Comparison of ENCODE assay signal across 8 cellular contexts in genomic region chr15:93028632-93029612, GRCh38.
A peak's percentile ranks its signal among the peaks of the same experiment; 100 is the strongest.
DNase-seq lines count a peak whose midpoint lies in the region; ATAC-seq and TF ChIP-seq lines count a peak whose summit lies in the region.

No MANE protein-coding gene starts in this region.

- intact Hi-C loops in right lobe of liver (cut with DNase I): no loop called here

- no peak for TF ChIP-seq CTCF in choroid plexus epithelial cell (conservative IDR thresholded peaks at IDR 0.05; ENCODE audit: low read depth, low read length)
- no peak for TF ChIP-seq CTCF in right lobe of liver (IDR thresholded peaks at IDR 0.05)

- ATAC-seq in right lobe of liver (peak; percentile 60 to 80 (median 78)), GM19351 (IDR thresholded peaks at IDR 0.05; ENCODE audit: unreplicated experiment) (no peak), GM21529 (IDR thresholded peaks at IDR 0.05; ENCODE audit: unreplicated experiment) (no peak)

- DNase-seq in ELR (ENCODE audit: low read depth): peak; percentile 49
- DNase-seq in NOMO-1 treated with DMSO at 0.1 percent for 48 hours (lab: John Stamatoyannopoulos, UW; ENCODE audit: unreplicated experiment): peak; percentile 96
- DNase-seq in choroid plexus epithelial cell (ENCODE audit: low read depth): peak; percentile 81
- DNase-seq in right lobe of liver: peak; percentile 84 to 93 (median 93)
- DNase-seq in substantia nigra (lab: John Stamatoyannopoulos, UW): peak in 43 of 49 donors; percentile 13 to 92 (median 65)
- no peak for DNase-seq in NCI-H510A (lab: John Stamatoyannopoulos, UW)

- peaks cover 0 to 46% (median 19%) of the 10 kb centered on the region in 4 donors for H3K4me1 ChIP-seq in right lobe of liver

- TF ChIP-seq POLR2A in right lobe of liver (IDR thresholded peaks at IDR 0.05): no peak

- H3K9me3 ChIP-seq in right lobe of liver: no peaks in the 10 kb centered on the region

- peaks cover 0 to 26% (median 9%) of the 10 kb centered on the region in 4 donors for H3K36me3 ChIP-seq in right lobe of liver

- H3K4me3 ChIP-seq in choroid plexus epithelial cell (ENCODE audit: low read depth, low read length) (no peak overlapping the region), right lobe of liver (no peak overlapping the region)

- 23% methylated on average over 18 of the region's 30 CpGs for WGBS in right lobe of liver (ENCODE audit: insufficient coverage, low coverage, low lambda C conversion rate, missing lambda C conversion rate)

- H3K27ac ChIP-seq in right lobe of liver (peak overlapping the region; percentile 66 to 86 (median 83)), substantia nigra (ENCODE audit: low read depth, low read length, poor library complexity, severe bottlenecking) (peak overlapping the region; percentile 17)

- H3K27me3 ChIP-seq in right lobe of liver: no peaks in the 10 kb centered on the region

Comparison
In these comparisons a context has a peak if more than half of its experiments do, and no peak if none do; other contexts are left out.
1. ATAC-seq: peak in right lobe of liver (4 of 4); none in GM19351 (single experiment) and GM21529 (single experiment).